Comparison of ENCODE assay signal across 15 cellular contexts in the genomic region with DNA sequence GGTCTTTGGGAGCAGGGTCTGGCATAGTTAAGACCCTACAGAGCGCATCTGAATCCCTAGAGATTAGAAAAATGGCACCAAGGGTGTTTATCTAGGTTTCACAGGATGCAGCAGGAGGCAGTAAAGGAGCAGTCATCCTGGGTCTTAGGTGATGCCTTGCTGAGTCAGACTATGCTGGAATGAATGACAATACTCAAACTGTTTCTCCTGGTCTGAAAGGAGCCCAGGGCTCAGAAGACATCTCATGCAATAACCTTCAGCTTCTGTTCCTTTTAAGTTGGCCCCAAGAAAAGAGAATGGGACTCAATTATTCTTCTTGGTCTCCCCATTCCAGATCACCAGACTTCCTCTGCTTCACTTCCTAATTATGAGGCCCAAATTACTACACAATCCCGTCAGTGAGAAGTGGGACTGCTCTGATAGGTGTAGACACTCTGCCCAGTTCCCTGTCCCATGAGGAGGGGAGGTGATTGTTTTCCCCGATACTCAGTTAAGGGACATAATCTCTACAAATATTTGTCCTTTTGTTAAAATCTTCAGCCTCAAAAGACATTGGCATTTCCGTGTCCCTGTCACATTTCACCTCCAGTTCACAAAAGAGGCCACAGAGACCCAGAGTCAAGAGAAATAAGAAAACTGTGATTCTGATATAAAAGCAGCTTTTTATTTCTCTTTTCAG. TPM values are rescaled to one million over a fixed set of nuclear protein-coding genes. Genes with fewer than 3 reads are reported as not detected.
A peak's percentile ranks its signal among the peaks of the same experiment; 100 is the strongest.
DNase-seq lines count a peak whose midpoint lies in the region; FAIRE-seq and TF ChIP-seq lines count a peak whose summit lies in the region.
"Had no signal": no experiment of that assay in that cellular context is flagged by ENCODE, and none has a peak within 500 bp of the region (broad histone marks: within the 10 kb centered on the region; RNA-seq: fewer than 3 reads in every experiment).

No MANE protein-coding gene starts in this region.

- POLR2A ChIA-PET in HEK293 (lab: Yijun Ruan, JAX) = interaction anchor here (1.0 kb wide), 1 partner anchor 18 kb away, joined by 3 read pairs; a partner anchor contains a TSS

- H3K9me3 Mint-ChIP-seq in CD14-positive monocyte = peaks cover 0 to 12% (median 7%) of the 10 kb centered on the region in 7 donors

- no peaks in the 10 kb centered on the region for H3K9me3 ChIP-seq in HEK293 (ENCODE audit: control insufficient read depth, insufficient read depth, low read depth, low read length)
- H3K9me3 ChIP-seq: lower lobe of right lung had no signal

- TF ChIP-seq CTCF in CD14-positive monocyte (IDR thresholded peaks at IDR 0.05) = no peak
- TF ChIP-seq CTCF in HEK293 (tag by site-specific recombination; IDR thresholded peaks at IDR 0.05) = no peak
- TF ChIP-seq CTCF in WI38 (IDR thresholded peaks at IDR 0.05; ENCODE audit: low read depth, low read length) = peak; percentile 32

- FAIRE-seq in GM12891 (lab: Jason Lieb, UNC) = no peak
- FAIRE-seq: endometrium had no signal

- intact Hi-C loops in CD14-positive monocyte (cut with micrococcal nuclease) = no loop called here
- intact Hi-C loops in posterior vena cava (cut with DNase I) = loop anchor here in 1 of 2 donors (10.0 kb wide), 1 partner anchor 87 kb away; a partner anchor contains a TSS

- H3K27me3 Mint-ChIP-seq in CD14-positive monocyte (ENCODE audit: low read depth in 3 of 3) = peaks cover 0 to 5% (median 0%) of the 10 kb centered on the region in 3 donors

- H3K27ac ChIP-seq in HEK293 (ENCODE audit: extremely low read depth, low read depth, low read length) = no peak overlapping the region
- H3K27ac ChIP-seq: lower lobe of right lung had no signal

- H3K36me3 ChIP-seq in HEK293 (ENCODE audit: control insufficient read depth in 2 of 2, insufficient read depth in 1 of 2, low read length in 2 of 2) = no peaks in the 10 kb centered on the region
- H3K36me3 ChIP-seq: lower lobe of right lung, spleen had no signal

- H3K4me3 ChIP-seq in HEK293 (ENCODE audit: low read depth, low read length) (no peak overlapping the region), WI38 (ENCODE audit: low read depth, low read length) (no peak overlapping the region)
- H3K4me3 ChIP-seq: lower lobe of right lung, spleen had no signal

- H3K27ac Mint-ChIP-seq in CD14-positive monocyte = peak overlapping the region in 5 of 7 donors; percentile 3 to 77 (median 69)

- CTCF ChIA-PET in HEK293 (lab: Yijun Ruan, JAX) = interaction anchor here (0.9 to 1.9 kb wide), 4 partner anchors 16 to 86 kb away, joined by 3 to 10 read pairs (median 4); no protein-coding TSS in a partner anchor

- H3K36me3 Mint-ChIP-seq in CD14-positive monocyte = no peaks in the 10 kb centered on the region

- H3K4me3 Mint-ChIP-seq in CD14-positive monocyte = no peak overlapping the region

- H3K4me1 ChIP-seq in HEK293 (ENCODE audit: control insufficient read depth, insufficient read depth, low read length) = no peaks in the 10 kb centered on the region

- peaks cover 27% of the 10 kb centered on the region for H3K4me1 Mint-ChIP-seq in CD14-positive monocyte

- DNase-seq in CD14-positive monocyte (ENCODE audit: low spot score) (no peak), islet precursor cell (peak; percentile 59), NK-92 (lab: John Stamatoyannopoulos, UW; ENCODE audit: unreplicated experiment) (no peak), GM12891 (ENCODE audit: insufficient read length, low spot score) (no peak), posterior vena cava (ENCODE audit: low spot score) (no peak), inferior parietal cortex (ENCODE audit: extremely low spot score) (no peak)
- DNase-seq: activated effector memory CD4-positive, alpha-beta T cell treated with anti-CD3 and anti-CD28 coated beads, Interleukin-2, amount 50 U/mL, for 16 hours; DMS 273 treated with DMSO at 0.1 percent for 48 hours; lower lobe of right lung; NCI-H187; spleen had no signal

- TF ChIP-seq POLR2A in GM12891 (IDR thresholded peaks at IDR 0.05; ENCODE audit: low read depth, low read length) = no peak

TF ChIP-seq in HEK293, 187 proteins besides CTCF, POLR2A, EP300 and RAD21:
- TF ChIP-seq FEZF1 (tag by site-specific recombination; IDR thresholded peaks at IDR 0.05) (peak; percentile 71), ZNF654 (tag by site-specific recombination; IDR thresholded peaks at IDR 0.05; ENCODE audit: low read depth) (peak; percentile 36), ZNF600 (tag by site-specific recombination; IDR thresholded peaks at IDR 0.05) (no peak), ZBTB17 (tag by site-specific recombination; IDR thresholded peaks at IDR 0.05) (peak; percentile 50)

TF ChIP-seq in GM12891, 5 proteins besides CTCF, POLR2A, EP300 and RAD21:
- TF ChIP-seq TAF1 (IDR thresholded peaks at IDR 0.05; ENCODE audit: low read depth, low read length) = no peak
- no peak for TF ChIP-seq POLR2AphosphoS5 (IDR thresholded peaks at IDR 0.05; ENCODE audit: low read depth, low read length)
- no peak for TF ChIP-seq PAX5 (IDR thresholded peaks at IDR 0.05; ENCODE audit: insufficient read depth, low read length, severe bottlenecking)
- no peak for TF ChIP-seq SPI1 (IDR thresholded peaks at IDR 0.05; ENCODE audit: low read depth, low read length)
- no peak for TF ChIP-seq POU2F2 (IDR thresholded peaks at IDR 0.05; ENCODE audit: low read depth, low read length)

RNA-seq across cellular contexts. Expression of a gene that starts 14.8 kb away (rescaled TPM):
- polyA plus RNA-seq in CD14-positive monocyte = not detected
- 0.15 TPM for polyA plus RNA-seq in GM12891 (2012; ENCODE audit: low read depth, missing spikeins)
- not detected for total RNA-seq in posterior vena cava
- total RNA-seq: lower lobe of right lung; spleen; T-helper 2 cell treated with Interferon-gamma antibody and Interleukin-4, amounts not matched to agents 100 ng/mL and 5 ng/mL, for 36 hours had no signal
- polyA plus RNA-seq: spleen had no signal

RNA-seq across cellular contexts. Expression of a gene that starts 17.5 kb away (rescaled TPM):
- polyA plus RNA-seq in CD14-positive monocyte = 100 to 1,000 TPM; 109 to 142 TPM
- polyA plus RNA-seq in GM12891 (2012; ENCODE audit: low read depth, missing spikeins) = 45.0 TPM
- total RNA-seq in posterior vena cava = 100 to 1,000 TPM; 108 to 113 TPM

RNA-seq across cellular contexts. Expression of a gene that starts 38.8 kb away (rescaled TPM):
- 1 to 10 TPM; 1.0 to 1.6 TPM for polyA plus RNA-seq in CD14-positive monocyte
- polyA plus RNA-seq in GM12891 (2012; ENCODE audit: low read depth, missing spikeins) = 6.2 TPM
- total RNA-seq in posterior vena cava = not detected

RNA-seq across cellular contexts. Expression of a gene that starts 43.6 kb away (rescaled TPM):
- 10 to 100 TPM in 1 of 2 donors, 1 to 10 TPM in 1; 8.8 to 16.0 TPM for polyA plus RNA-seq in CD14-positive monocyte
- 35.9 TPM for polyA plus RNA-seq in GM12891 (2012; ENCODE audit: low read depth, missing spikeins)
- 10 to 100 TPM; 29.4 to 40.7 TPM for total RNA-seq in posterior vena cava
